ENCODE assay signal across 26 cellular contexts in genomic region chr3:15074500-15074899, GRCh38.
"Had no signal": no experiment of that assay in that cellular context is flagged by ENCODE, and none has a peak within 500 bp of the region (broad histone marks: within the 10 kb centered on the region; RNA-seq: fewer than 3 reads in every experiment).

No MANE protein-coding gene starts in this region.

- H2AFZ ChIP-seq: hepatocyte had no signal

- H3K27me3 ChIP-seq: dorsolateral prefrontal cortex, esophagus muscularis mucosa, foreskin keratinocyte, gastroesophageal sphincter, heart left ventricle, hepatocyte, left lung had no signal

- H3K27ac ChIP-seq: coronary artery, dorsolateral prefrontal cortex, epithelial cell of prostate, esophagus muscularis mucosa, foreskin keratinocyte, gastroesophageal sphincter, heart left ventricle, hepatocyte, left lung, lower lobe of right lung had no signal

- H3K9me3 ChIP-seq: esophagus muscularis mucosa, gastroesophageal sphincter, heart left ventricle, left lung, lower lobe of right lung had no signal

- FAIRE-seq: colon, endometrium, frontal cortex, kidney had no signal

- ATAC-seq: effector memory CD8-positive, alpha-beta T cell; foreskin keratinocyte; gastroesophageal sphincter; left colon; left lung; left ventricle myocardium superior; lower lobe of right lung had no signal

- H3K4me1 ChIP-seq: esophagus muscularis mucosa, foreskin keratinocyte, gastroesophageal sphincter, lower lobe of right lung had no signal

- H3K4me2 ChIP-seq: hepatocyte had no signal

- H3K4me3 ChIP-seq: coronary artery, dorsolateral prefrontal cortex, esophagus muscularis mucosa, gastroesophageal sphincter, heart left ventricle, hepatocyte, left lung, lower lobe of right lung had no signal

- H3K79me2 ChIP-seq: hepatocyte had no signal

- DNase-seq: dermis blood vessel endothelial cell; dorsolateral prefrontal cortex; effector CD4-positive, alpha-beta T cell; effector memory CD8-positive, alpha-beta T cell; endodermal cell; foreskin keratinocyte; heart left ventricle; hypothalamus; immature natural killer cell; islet precursor cell; kidney; kidney glomerular epithelial cell; left colon; left lung; left ventricle myocardium superior; lower lobe of right lung; mesendoderm; midbrain had no signal
